Comparison of ENCODE assay signal across 1 cellular context in genomic region chr1:118136511-118136937, GRCh38.
TF ChIP-seq lines count a peak whose summit lies in the region.

No MANE protein-coding gene starts in this region.

TF ChIP-seq in GM12878, 131 proteins besides CTCF, POLR2A, EP300 and RAD21 (continued from another document and continues in another):
- peak; percentile 47 for TF ChIP-seq ATF2 (IDR thresholded peaks at IDR 0.05; ENCODE audit: low read length)
- no peak for TF ChIP-seq NR2C2 (IDR thresholded peaks at IDR 0.05; ENCODE audit: borderline replicate concordance, control insufficient read depth, insufficient read length, low read depth)
- TF ChIP-seq E2F4 (IDR thresholded peaks at IDR 0.05; ENCODE audit: low read depth, low read length): no peak
- no peak for TF ChIP-seq SUPT20H (IDR thresholded peaks at IDR 0.05; ENCODE audit: borderline replicate concordance, control insufficient read depth, low read depth, low read length)
- no peak for TF ChIP-seq NKRF (conservative IDR thresholded peaks at IDR 0.05)
- peak; percentile 76 for TF ChIP-seq JUNB (IDR thresholded peaks at IDR 0.05)
- no peak for TF ChIP-seq DPF2 (IDR thresholded peaks at IDR 0.05)
- no peak for TF ChIP-seq ASH2L (IDR thresholded peaks at IDR 0.05; ENCODE audit: borderline replicate concordance, low read depth)
- TF ChIP-seq MYB (IDR thresholded peaks at IDR 0.05; ENCODE audit: borderline replicate concordance, low read depth, low read length): no peak
- TF ChIP-seq TCF3 (IDR thresholded peaks at IDR 0.05; ENCODE audit: borderline replicate concordance, insufficient read depth, low read depth, low read length): no peak
- no peak for TF ChIP-seq STAT1 (conservative IDR thresholded peaks at IDR 0.05)
- no peak for TF ChIP-seq MXI1 (IDR thresholded peaks at IDR 0.05; ENCODE audit: low read depth, low read length)
- no peak for TF ChIP-seq SKIL (IDR thresholded peaks at IDR 0.05; ENCODE audit: low read depth, poor library complexity, severe bottlenecking)
- no peak for TF ChIP-seq POLR2AphosphoS5 (IDR thresholded peaks at IDR 0.05; ENCODE audit: low read length)
- TF ChIP-seq IKZF1 (conservative IDR thresholded peaks at IDR 0.05): peak; percentile 40; the same call in 1 of the 2 replicates
- no peak for TF ChIP-seq ZZZ3 (IDR thresholded peaks at IDR 0.05; ENCODE audit: control insufficient read depth, insufficient read length, low read depth)
- no peak for TF ChIP-seq TCF7 (IDR thresholded peaks at IDR 0.05; ENCODE audit: borderline replicate concordance)
- no peak for TF ChIP-seq BCLAF1 (IDR thresholded peaks at IDR 0.05)
- TF ChIP-seq RUNX3 (IDR thresholded peaks at IDR 0.05; ENCODE audit: low read length): peak; percentile 50
- TF ChIP-seq HCFC1 (IDR thresholded peaks at IDR 0.05; ENCODE audit: low read length): no peak
- no peak for TF ChIP-seq SP1 (IDR thresholded peaks at IDR 0.05; ENCODE audit: low read depth, low read length)
- no peak for TF ChIP-seq CHD4 (IDR thresholded peaks at IDR 0.05)
- 0 out of 2 replicates have a peak, but pooled peaks have one; percentile 26 for TF ChIP-seq ATF7 (IDR thresholded peaks at IDR 0.05; ENCODE audit: low read depth)
- no peak for TF ChIP-seq E4F1 (IDR thresholded peaks at IDR 0.05; ENCODE audit: borderline replicate concordance, partially characterized antibody)
- TF ChIP-seq KDM1A (IDR thresholded peaks at IDR 0.05; ENCODE audit: borderline replicate concordance): no peak
- no peak for TF ChIP-seq TAF1 (IDR thresholded peaks at IDR 0.05; ENCODE audit: borderline replicate concordance, low read depth, low read length)
- no peak for TF ChIP-seq REST (IDR thresholded peaks at IDR 0.05; ENCODE audit: low read depth, low read length)
- no peak for TF ChIP-seq ZNF217 (IDR thresholded peaks at IDR 0.05)
- no peak for TF ChIP-seq ZNF207 (IDR thresholded peaks at IDR 0.05; ENCODE audit: borderline replicate concordance)
- no peak for TF ChIP-seq FOS (IDR thresholded peaks at IDR 0.05; ENCODE audit: borderline replicate concordance, extremely low read depth, insufficient read length)
- TF ChIP-seq PAX8 (IDR thresholded peaks at IDR 0.05): no peak
- no peak for TF ChIP-seq ATF3 (IDR thresholded peaks at IDR 0.05; ENCODE audit: borderline replicate concordance, extremely low read depth, low read depth, low read length)
- TF ChIP-seq ZBTB11 (CRISPR knock-in tag; IDR thresholded peaks at IDR 0.05): no peak
- no peak for TF ChIP-seq LARP7 (IDR thresholded peaks at IDR 0.05)
- TF ChIP-seq YY1 (IDR thresholded peaks at IDR 0.05; ENCODE audit: low read depth, low read length): no peak
- no peak for TF ChIP-seq ZBTB33 (IDR thresholded peaks at IDR 0.05)
- TF ChIP-seq CEBPB (IDR thresholded peaks at IDR 0.05; ENCODE audit: borderline replicate concordance in 1 of 2, low read depth in 2 of 2, low read length in 2 of 2): no peak
- no peak for TF ChIP-seq TBL1XR1 (IDR thresholded peaks at IDR 0.05; ENCODE audit: low read depth, low read length)
- TF ChIP-seq ZNF24 (IDR thresholded peaks at IDR 0.05): no peak
- TF ChIP-seq NBN (IDR thresholded peaks at IDR 0.05): no peak
